Comparison of ENCODE assay signal across 1 cellular context in the genomic region with DNA sequence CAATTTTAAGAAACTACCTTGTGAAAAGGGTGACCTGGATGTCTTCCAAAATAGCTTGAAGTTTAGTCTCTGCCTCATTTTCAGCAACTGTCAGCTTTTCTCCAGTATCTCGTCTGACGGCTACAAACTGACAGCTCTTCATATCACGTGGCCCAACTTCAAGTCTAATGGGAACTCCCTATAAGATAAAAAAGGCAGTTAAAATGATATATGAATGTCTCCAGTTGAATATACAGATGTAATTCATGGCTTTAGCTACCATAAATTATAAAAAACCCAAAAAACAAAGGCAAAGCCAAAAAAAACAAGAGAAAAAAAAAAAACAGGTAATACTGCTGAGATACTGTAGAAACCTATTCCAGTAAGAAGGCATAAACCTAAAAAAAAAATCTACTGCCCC.
A peak's percentile ranks its signal among the peaks of the same experiment; 100 is the strongest.
TF ChIP-seq lines count a peak whose summit lies in the region.

No MANE protein-coding gene starts in this region.

TF ChIP-seq in K562, 482 proteins besides CTCF, POLR2A, EP300 and RAD21 (continued from another document and continues in another):
- TF ChIP-seq ZBTB49 (CRISPR knock-in tag; IDR thresholded peaks at IDR 0.05; ENCODE audit: borderline replicate concordance): no peak
- TF ChIP-seq TBL1XR1 (IDR thresholded peaks at IDR 0.05; ENCODE audit: low read length in 2 of 2): no peak
- no peak for TF ChIP-seq TSC22D4 (tag; IDR thresholded peaks at IDR 0.05)
- no peak for TF ChIP-seq ZKSCAN3 (CRISPR knock-in tag; IDR thresholded peaks at IDR 0.05)
- no peak for TF ChIP-seq MEF2A (IDR thresholded peaks at IDR 0.05; ENCODE audit: control insufficient read depth, low read depth, low read length)
- no peak for TF ChIP-seq NFE2L1 (tag; IDR thresholded peaks at IDR 0.05; ENCODE audit: borderline replicate concordance, low read depth)
- TF ChIP-seq, protein P1, sequence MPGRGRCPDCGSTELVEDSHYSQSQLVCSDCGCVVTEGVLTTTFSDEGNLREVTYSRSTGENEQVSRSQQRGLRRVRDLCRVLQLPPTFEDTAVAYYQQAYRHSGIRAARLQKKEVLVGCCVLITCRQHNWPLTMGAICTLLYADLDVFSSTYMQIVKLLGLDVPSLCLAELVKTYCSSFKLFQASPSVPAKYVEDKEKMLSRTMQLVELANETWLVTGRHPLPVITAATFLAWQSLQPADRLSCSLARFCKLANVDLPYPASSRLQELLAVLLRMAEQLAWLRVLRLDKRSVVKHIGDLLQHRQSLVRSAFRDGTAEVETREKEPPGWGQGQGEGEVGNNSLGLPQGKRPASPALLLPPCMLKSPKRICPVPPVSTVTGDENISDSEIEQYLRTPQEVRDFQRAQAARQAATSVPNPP (IDR thresholded peaks at IDR 0.05; ENCODE audit: borderline replicate concordance, insufficient read depth, insufficient read length): no peak
- TF ChIP-seq, protein P2, sequence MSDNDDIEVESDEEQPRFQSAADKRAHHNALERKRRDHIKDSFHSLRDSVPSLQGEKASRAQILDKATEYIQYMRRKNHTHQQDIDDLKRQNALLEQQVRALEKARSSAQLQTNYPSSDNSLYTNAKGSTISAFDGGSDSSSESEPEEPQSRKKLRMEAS (CRISPR knock-in tag; IDR thresholded peaks at IDR 0.05): no peak
- no peak for TF ChIP-seq ILK (tag; IDR thresholded peaks at IDR 0.05; ENCODE audit: borderline replicate concordance, low read depth)
- no peak for TF ChIP-seq POU5F1 (IDR thresholded peaks at IDR 0.05; ENCODE audit: borderline replicate concordance, low read depth, low read length, partially characterized antibody)
- TF ChIP-seq PBX2 (CRISPR knock-in tag; IDR thresholded peaks at IDR 0.05; ENCODE audit: low read depth): no peak
- peak; percentile 97 for TF ChIP-seq PBX2 (tag; conservative IDR thresholded peaks at IDR 0.05; ENCODE audit: low read depth)
- TF ChIP-seq BRD4 (IDR thresholded peaks at IDR 0.05): no peak
- peak; percentile 19; the same call in 1 of the 2 replicates for TF ChIP-seq NFIC (IDR thresholded peaks at IDR 0.05)
- no peak for TF ChIP-seq PRMT5 (CRISPR knock-in tag; IDR thresholded peaks at IDR 0.05)
- peak; percentile 64; the same call in 1 of the 2 replicates for TF ChIP-seq RAD51 (IDR thresholded peaks at IDR 0.05; ENCODE audit: borderline replicate concordance, low read depth)
- no peak for TF ChIP-seq ZNF395 (CRISPR knock-in tag; IDR thresholded peaks at IDR 0.05)
- no peak for TF ChIP-seq MCM7 (IDR thresholded peaks at IDR 0.05)
- TF ChIP-seq SREBF1 (IDR thresholded peaks at IDR 0.05; ENCODE audit: borderline replicate concordance, low read depth, low read length): no peak
- TF ChIP-seq SAFB2 (IDR thresholded peaks at IDR 0.05; ENCODE audit: borderline replicate concordance, low read depth, low read length, severe bottlenecking): no peak
- TF ChIP-seq RBM25 (IDR thresholded peaks at IDR 0.05; ENCODE audit: low read depth, low read length, severe bottlenecking): no peak
- no peak for TF ChIP-seq PTTG1 (tag; IDR thresholded peaks at IDR 0.05; ENCODE audit: low read depth)
- TF ChIP-seq, protein P3, sequence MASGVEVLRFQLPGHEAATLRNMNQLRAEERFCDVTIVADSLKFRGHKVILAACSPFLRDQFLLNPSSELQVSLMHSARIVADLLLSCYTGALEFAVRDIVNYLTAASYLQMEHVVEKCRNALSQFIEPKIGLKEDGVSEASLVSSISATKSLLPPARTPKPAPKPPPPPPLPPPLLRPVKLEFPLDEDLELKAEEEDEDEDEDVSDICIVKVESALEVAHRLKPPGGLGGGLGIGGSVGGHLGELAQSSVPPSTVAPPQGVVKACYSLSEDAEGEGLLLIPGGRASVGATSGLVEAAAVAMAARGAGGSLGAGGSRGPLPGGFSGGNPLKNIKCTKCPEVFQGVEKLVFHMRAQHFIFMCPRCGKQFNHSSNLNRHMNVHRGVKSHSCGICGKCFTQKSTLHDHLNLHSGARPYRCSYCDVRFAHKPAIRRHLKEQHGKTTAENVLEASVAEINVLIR (CRISPR knock-in tag; IDR thresholded peaks at IDR 0.05): no peak
- peak; percentile 47; the same call in 1 of the 2 replicates for TF ChIP-seq MYBL2 (IDR thresholded peaks at IDR 0.05; ENCODE audit: low read depth)
- no peak for TF ChIP-seq MYBL2 (CRISPR knock-in tag; IDR thresholded peaks at IDR 0.05; ENCODE audit: borderline replicate concordance)
- no peak for TF ChIP-seq FOXP1 (CRISPR knock-in tag; IDR thresholded peaks at IDR 0.05)
- no peak for TF ChIP-seq GABPB2 (CRISPR knock-in tag; conservative IDR thresholded peaks at IDR 0.05)
- TF ChIP-seq ZBTB26 (CRISPR knock-in tag; IDR thresholded peaks at IDR 0.05): no peak
- TF ChIP-seq PATZ1 (CRISPR knock-in tag; IDR thresholded peaks at IDR 0.05; ENCODE audit: borderline replicate concordance): no peak
- no peak for TF ChIP-seq CTCFL (IDR thresholded peaks at IDR 0.05; ENCODE audit: borderline replicate concordance, insufficient read depth, low read depth, low read length, poor library complexity, severe bottlenecking)
- TF ChIP-seq ZNF143 (CRISPR knock-in tag; IDR thresholded peaks at IDR 0.05): no peak
- no peak for TF ChIP-seq EHMT2 (IDR thresholded peaks at IDR 0.05)
- TF ChIP-seq RNF2 (IDR thresholded peaks at IDR 0.05): no peak
- TF ChIP-seq YBX1 (IDR thresholded peaks at IDR 0.05): no peak
- TF ChIP-seq SIRT6 (IDR thresholded peaks at IDR 0.05; ENCODE audit: low read depth, low read length): no peak
- no peak for TF ChIP-seq POLR3A (IDR thresholded peaks at IDR 0.05; ENCODE audit: borderline replicate concordance, extremely low read depth, insufficient read depth, insufficient read length)
- no peak for TF ChIP-seq ZKSCAN8 (CRISPR knock-in tag; IDR thresholded peaks at IDR 0.05)
- TF ChIP-seq, protein P4, sequence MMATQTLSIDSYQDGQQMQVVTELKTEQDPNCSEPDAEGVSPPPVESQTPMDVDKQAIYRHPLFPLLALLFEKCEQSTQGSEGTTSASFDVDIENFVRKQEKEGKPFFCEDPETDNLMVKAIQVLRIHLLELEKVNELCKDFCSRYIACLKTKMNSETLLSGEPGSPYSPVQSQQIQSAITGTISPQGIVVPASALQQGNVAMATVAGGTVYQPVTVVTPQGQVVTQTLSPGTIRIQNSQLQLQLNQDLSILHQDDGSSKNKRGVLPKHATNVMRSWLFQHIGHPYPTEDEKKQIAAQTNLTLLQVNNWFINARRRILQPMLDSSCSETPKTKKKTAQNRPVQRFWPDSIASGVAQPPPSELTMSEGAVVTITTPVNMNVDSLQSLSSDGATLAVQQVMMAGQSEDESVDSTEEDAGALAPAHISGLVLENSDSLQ (IDR thresholded peaks at IDR 0.05): peak; percentile 88
- TF ChIP-seq MAFG (tag; conservative IDR thresholded peaks at IDR 0.05): peak; percentile 35
- TF ChIP-seq, protein P5, sequence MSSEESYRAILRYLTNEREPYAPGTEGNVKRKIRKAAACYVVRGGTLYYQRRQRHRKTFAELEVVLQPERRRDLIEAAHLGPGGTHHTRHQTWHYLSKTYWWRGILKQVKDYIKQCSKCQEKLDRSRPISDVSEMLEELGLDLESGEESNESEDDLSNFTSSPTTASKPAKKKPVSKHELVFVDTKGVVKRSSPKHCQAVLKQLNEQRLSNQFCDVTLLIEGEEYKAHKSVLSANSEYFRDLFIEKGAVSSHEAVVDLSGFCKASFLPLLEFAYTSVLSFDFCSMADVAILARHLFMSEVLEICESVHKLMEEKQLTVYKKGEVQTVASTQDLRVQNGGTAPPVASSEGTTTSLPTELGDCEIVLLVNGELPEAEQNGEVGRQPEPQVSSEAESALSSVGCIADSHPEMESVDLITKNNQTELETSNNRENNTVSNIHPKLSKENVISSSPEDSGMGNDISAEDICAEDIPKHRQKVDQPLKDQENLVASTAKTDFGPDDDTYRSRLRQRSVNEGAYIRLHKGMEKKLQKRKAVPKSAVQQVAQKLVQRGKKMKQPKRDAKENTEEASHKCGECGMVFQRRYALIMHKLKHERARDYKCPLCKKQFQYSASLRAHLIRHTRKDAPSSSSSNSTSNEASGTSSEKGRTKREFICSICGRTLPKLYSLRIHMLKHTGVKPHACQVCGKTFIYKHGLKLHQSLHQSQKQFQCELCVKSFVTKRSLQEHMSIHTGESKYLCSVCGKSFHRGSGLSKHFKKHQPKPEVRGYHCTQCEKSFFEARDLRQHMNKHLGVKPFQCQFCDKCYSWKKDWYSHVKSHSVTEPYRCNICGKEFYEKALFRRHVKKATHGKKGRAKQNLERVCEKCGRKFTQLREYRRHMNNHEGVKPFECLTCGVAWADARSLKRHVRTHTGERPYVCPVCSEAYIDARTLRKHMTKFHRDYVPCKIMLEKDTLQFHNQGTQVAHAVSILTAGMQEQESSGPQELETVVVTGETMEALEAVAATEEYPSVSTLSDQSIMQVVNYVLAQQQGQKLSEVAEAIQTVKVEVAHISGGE (CRISPR knock-in tag; IDR thresholded peaks at IDR 0.05): no peak
- no peak for TF ChIP-seq ESRRB (CRISPR knock-in tag; IDR thresholded peaks at IDR 0.05; ENCODE audit: borderline replicate concordance)
